8 cellular contexts compared by ENCODE assay signal in genomic region chr1:92953491-92953890, GRCh38. TPM values are rescaled to one million over a fixed set of nuclear protein-coding genes. Genes with fewer than 3 reads are reported as not detected.
A peak's percentile ranks its signal among the peaks of the same experiment; 100 is the strongest.
DNase-seq lines count a peak whose midpoint lies in the region; ATAC-seq and TF ChIP-seq lines count a peak whose summit lies in the region.

No MANE protein-coding gene starts in this region.

- ATAC-seq in CD4-positive, CD25-positive, alpha-beta regulatory T cell (ENCODE audit: low read depth in 2 of 2), result peak; percentile 72 to 78
- peak; percentile 71 for ATAC-seq in GM19395 (IDR thresholded peaks at IDR 0.05; ENCODE audit: unreplicated experiment)
- ATAC-seq in HG03159 (IDR thresholded peaks at IDR 0.05; ENCODE audit: unreplicated experiment), result peak; percentile 67
- peak; percentile 83 for ATAC-seq in activated CD8-positive, alpha-beta T cell treated with anti-CD3 and anti-CD28 coated beads for 36 hours
- ATAC-seq in omental fat pad (ENCODE audit: low FRiP score), result no peak

- CTCF ChIA-PET in activated CD8-positive, alpha-beta T cell treated with anti-CD3 and anti-CD28 coated beads for 36 hours (lab: Charles Lee), result no interaction called here

- peaks cover 34 to 41% (median 40%) of the 10 kb centered on the region in 4 donors for H3K4me1 Mint-ChIP-seq in CD4-positive, CD25-positive, alpha-beta regulatory T cell
- peaks cover 52% of the 10 kb centered on the region for H3K4me1 Mint-ChIP-seq in activated CD8-positive, alpha-beta T cell treated with anti-CD3 and anti-CD28 coated beads for 36 hours (ENCODE audit: low read depth)

- peak overlapping the region; percentile 1 to 74 (median 45) for H3K4me3 Mint-ChIP-seq in CD4-positive, CD25-positive, alpha-beta regulatory T cell
- peak overlapping the region; percentile 16 for H3K4me3 Mint-ChIP-seq in activated CD8-positive, alpha-beta T cell treated with anti-CD3 and anti-CD28 coated beads for 36 hours

- H3K27ac ChIP-seq in CD4-positive, CD25-positive, alpha-beta regulatory T cell (ENCODE audit: insufficient read depth, low read length, poor library complexity, severe bottlenecking), result peak overlapping the region; percentile 68

- POLR2A ChIA-PET in activated CD8-positive, alpha-beta T cell treated with anti-CD3 and anti-CD28 coated beads for 36 hours (lab: Charles Lee), result interaction anchor here (1.3 kb wide), 1 partner anchor 41 kb away, joined by 3 read pairs; no protein-coding TSS in a partner anchor

- H3K9me3 ChIP-seq in CD4-positive, CD25-positive, alpha-beta regulatory T cell (ENCODE audit: control insufficient read depth in 2 of 2, low read length in 2 of 2), result no peaks in the 10 kb centered on the region
- H3K9me3 ChIP-seq in MG63, result no peaks in the 10 kb centered on the region

- peak; percentile 16 to 90 (median 56) for DNase-seq in CD4-positive, CD25-positive, alpha-beta regulatory T cell
- DNase-seq in activated CD8-positive, alpha-beta T cell treated with anti-CD3 and anti-CD28 coated beads for 36 hours, result peak; percentile 72
- DNase-seq in COR-L47 (lab: John Stamatoyannopoulos, UW) (no peak), pons (ENCODE audit: low spot score) (no peak), MG63 (no peak), omental fat pad (ENCODE audit: low spot score) (no peak)

- no peak for TF ChIP-seq CTCF in activated CD8-positive, alpha-beta T cell treated with anti-CD3 and anti-CD28 coated beads for 36 hours (IDR thresholded peaks at IDR 0.05)
- no peak for TF ChIP-seq CTCF in omental fat pad (IDR thresholded peaks at IDR 0.05)

- peaks cover 80% of the 10 kb centered on the region for H3K4me1 ChIP-seq in CD4-positive, CD25-positive, alpha-beta regulatory T cell (ENCODE audit: control insufficient read depth, insufficient read depth, low read length, poor library complexity, severe bottlenecking)

- H3K36me3 Mint-ChIP-seq in CD4-positive, CD25-positive, alpha-beta regulatory T cell, result no peaks in the 10 kb centered on the region
- peaks cover 3% of the 10 kb centered on the region for H3K36me3 Mint-ChIP-seq in activated CD8-positive, alpha-beta T cell treated with anti-CD3 and anti-CD28 coated beads for 36 hours (ENCODE audit: low read depth)

- H3K9me3 Mint-ChIP-seq in CD4-positive, CD25-positive, alpha-beta regulatory T cell, result no peaks in the 10 kb centered on the region
- H3K9me3 Mint-ChIP-seq in activated CD8-positive, alpha-beta T cell treated with anti-CD3 and anti-CD28 coated beads for 36 hours, result no peaks in the 10 kb centered on the region

- H3K27me3 ChIP-seq in CD4-positive, CD25-positive, alpha-beta regulatory T cell (ENCODE audit: control insufficient read depth, insufficient read depth, low read length), result no peaks in the 10 kb centered on the region
- H3K27me3 ChIP-seq in MG63, result no peaks in the 10 kb centered on the region

- intact Hi-C loops in activated CD8-positive, alpha-beta T cell treated with anti-CD3 and anti-CD28 coated beads for 36 hours (cut with micrococcal nuclease), result no loop called here

- H3K27ac Mint-ChIP-seq in CD4-positive, CD25-positive, alpha-beta regulatory T cell, result peak overlapping the region; percentile 27 to 79 (median 32)
- peak overlapping the region; percentile 70 for H3K27ac Mint-ChIP-seq in activated CD8-positive, alpha-beta T cell treated with anti-CD3 and anti-CD28 coated beads for 36 hours

- H3K36me3 ChIP-seq in CD4-positive, CD25-positive, alpha-beta regulatory T cell (ENCODE audit: control insufficient read depth, insufficient read depth, low read length), result no peaks in the 10 kb centered on the region
- H3K36me3 ChIP-seq in MG63, result no peaks in the 10 kb centered on the region

- H3K27me3 Mint-ChIP-seq in CD4-positive, CD25-positive, alpha-beta regulatory T cell, result no peaks in the 10 kb centered on the region
- no peaks in the 10 kb centered on the region for H3K27me3 Mint-ChIP-seq in activated CD8-positive, alpha-beta T cell treated with anti-CD3 and anti-CD28 coated beads for 36 hours

- H3K4me3 ChIP-seq in CD4-positive, CD25-positive, alpha-beta regulatory T cell (ENCODE audit: low read depth, low read length), result peak overlapping the region; percentile 72
- H3K4me3 ChIP-seq in MG63, result no peak overlapping the region

RNA-seq across cellular contexts. Expression of gene DIPK1A, which starts 7.8 kb away (rescaled TPM):
- total RNA-seq in CD4-positive, CD25-positive, alpha-beta regulatory T cell, result 10.9 TPM
- polyA plus RNA-seq in CD4-positive, CD25-positive, alpha-beta regulatory T cell, result 10 to 100 TPM; 13.0 to 19.6 (median 15.2) TPM
- 1 to 10 TPM; 8.1 to 9.0 TPM for total RNA-seq in activated CD8-positive, alpha-beta T cell treated with anti-CD3 and anti-CD28 coated beads for 36 hours
- 1.5 and 3.8 TPM in 2 replicates for total RNA-seq in MG63 (2014; rRNA removed; shearing (Covaris generic); ENCODE audit: low replicate concordance)
- 10 to 100 TPM in 3 of 4 donors, 1 to 10 TPM in 1; 9.1 to 27.2 (median 18.3) TPM for total RNA-seq in omental fat pad

Comparison
In these comparisons a context has a peak if more than half of its experiments do, and no peak if none do; other contexts are left out.
1. DNase-seq: peak in CD4-positive, CD25-positive, alpha-beta regulatory T cell (3 of 3) and activated CD8-positive, alpha-beta T cell treated with anti-CD3 and anti-CD28 coated beads for 36 hours (single experiment); none in COR-L47 (single experiment), pons (single experiment), MG63 (single experiment) and omental fat pad (single experiment).